In the genomic region with DNA sequence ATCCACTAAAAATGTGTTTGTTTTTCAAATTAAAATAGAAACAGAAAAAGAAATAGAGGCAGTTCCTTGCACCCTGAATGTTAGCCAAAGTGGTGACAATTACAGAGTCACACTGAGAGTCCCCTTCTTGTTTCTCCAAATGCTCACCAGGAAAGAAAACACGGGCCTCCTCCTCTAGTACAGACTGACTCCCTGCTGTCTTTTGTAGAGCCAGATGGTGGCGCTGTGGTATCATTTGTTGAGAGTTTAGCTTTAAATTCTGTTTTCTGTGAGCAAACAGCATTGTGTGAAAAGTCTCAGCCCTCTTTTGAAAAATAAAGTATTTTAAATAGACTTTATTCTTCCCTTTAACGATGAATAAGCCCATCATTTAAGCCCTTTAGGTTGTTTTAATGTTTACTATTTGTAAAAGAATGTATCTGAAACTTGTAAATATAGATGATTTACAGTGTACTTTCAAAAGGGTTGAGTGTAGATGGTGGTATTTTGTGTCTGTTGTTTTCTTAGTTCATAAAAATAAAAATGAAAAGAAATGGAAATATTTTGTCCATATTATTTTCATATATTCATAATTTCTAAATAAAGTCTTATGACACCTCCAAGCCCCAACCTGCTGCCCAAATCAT, we compare ENCODE assay signal across 8 cellular contexts. TPM values are rescaled to one million over a fixed set of nuclear protein-coding genes. Genes with fewer than 3 reads are reported as not detected.
DNase-seq lines count a peak whose midpoint lies in the region; ATAC-seq and TF ChIP-seq lines count a peak whose summit lies in the region.

No MANE protein-coding gene starts in this region.

- DNase-seq in CD1c-positive myeloid dendritic cell (ENCODE audit: extremely low spot score) (peak; percentile 68), NCI-H2029 treated with DMSO at 0.1 percent for 48 hours (lab: John Stamatoyannopoulos, UW) (peak; percentile 9), globus pallidus (ENCODE audit: low spot score) (peak; percentile 55), prostate gland (ENCODE audit: low spot score) (peak; percentile 32), immature natural killer cell (no peak)
- peak; percentile 32 for DNase-seq in activated CD4-positive, alpha-beta T cell treated with anti-CD3 and anti-CD28 coated beads, Interleukin-2, amount 10 ng/mL, durations not matched to agents 7 days and 5 days

- no peaks in the 10 kb centered on the region for H3K9me3 Mint-ChIP-seq in activated CD4-positive, alpha-beta T cell treated with anti-CD3 and anti-CD28 coated beads, Interleukin-2, amount 10 ng/mL, durations not matched to agents 7 days and 5 days
- H3K9me3 Mint-ChIP-seq in immature natural killer cell: peaks cover 0 to 3% (median 0%) of the 10 kb centered on the region in 6 donors

- no peak overlapping the region for H3K4me3 ChIP-seq in prostate gland

- no peaks in the 10 kb centered on the region for H3K36me3 ChIP-seq in prostate gland

- peak in 3 of 4 experiments; percentile 59 to 70 (median 67) for TF ChIP-seq CTCF in prostate gland (IDR thresholded peaks at IDR 0.05)

- no peaks in the 10 kb centered on the region for H3K36me3 Mint-ChIP-seq in activated CD4-positive, alpha-beta T cell treated with anti-CD3 and anti-CD28 coated beads, Interleukin-2, amount 10 ng/mL, durations not matched to agents 7 days and 5 days (ENCODE audit: low read depth)
- no peaks in the 10 kb centered on the region for H3K36me3 Mint-ChIP-seq in immature natural killer cell

- no peak for TF ChIP-seq POLR2A in prostate gland (IDR thresholded peaks at IDR 0.05)

- intact Hi-C loops in prostate gland (cut with DNase I): loop anchor here (5.0 kb wide), 1 partner anchor 336 kb away; no protein-coding TSS in a partner anchor

- no peaks in the 10 kb centered on the region for H3K4me1 ChIP-seq in prostate gland (replicated peaks)

- no peak overlapping the region for H3K27ac ChIP-seq in prostate gland

- no peaks in the 10 kb centered on the region for H3K27me3 ChIP-seq in prostate gland (replicated peaks; ENCODE audit: insufficient read depth)

- H3K27me3 Mint-ChIP-seq in activated CD4-positive, alpha-beta T cell treated with anti-CD3 and anti-CD28 coated beads, Interleukin-2, amount 10 ng/mL, durations not matched to agents 7 days and 5 days: no peaks in the 10 kb centered on the region
- no peaks in the 10 kb centered on the region for H3K27me3 Mint-ChIP-seq in immature natural killer cell (ENCODE audit: low read depth in 3 of 3)

- CTCF ChIA-PET in activated CD4-positive, alpha-beta T cell treated with anti-CD3 and anti-CD28 coated beads, Interleukin-2, amount 10 ng/mL, durations not matched to agents 7 days and 5 days (lab: Charles Lee): no interaction called here

- no peaks in the 10 kb centered on the region for H3K4me1 Mint-ChIP-seq in activated CD4-positive, alpha-beta T cell treated with anti-CD3 and anti-CD28 coated beads, Interleukin-2, amount 10 ng/mL, durations not matched to agents 7 days and 5 days
- H3K4me1 Mint-ChIP-seq in immature natural killer cell: no peaks in the 10 kb centered on the region

- POLR2A ChIA-PET in activated CD4-positive, alpha-beta T cell treated with anti-CD3 and anti-CD28 coated beads, Interleukin-2, amount 10 ng/mL, durations not matched to agents 7 days and 5 days (lab: Charles Lee): interaction anchor here (0.6 kb wide), 1 partner anchor 612 kb away, joined by 3 read pairs; no protein-coding TSS in a partner anchor

- H3K4me3 Mint-ChIP-seq in activated CD4-positive, alpha-beta T cell treated with anti-CD3 and anti-CD28 coated beads, Interleukin-2, amount 10 ng/mL, durations not matched to agents 7 days and 5 days: no peak overlapping the region
- H3K4me3 Mint-ChIP-seq in immature natural killer cell: no peak overlapping the region

- H3K27ac Mint-ChIP-seq in activated CD4-positive, alpha-beta T cell treated with anti-CD3 and anti-CD28 coated beads, Interleukin-2, amount 10 ng/mL, durations not matched to agents 7 days and 5 days: no peak overlapping the region
- no peak overlapping the region for H3K27ac Mint-ChIP-seq in immature natural killer cell

- H3K9me3 ChIP-seq in prostate gland: no peaks in the 10 kb centered on the region

- peak; percentile 87 for ATAC-seq in GM18511 (IDR thresholded peaks at IDR 0.05; ENCODE audit: unreplicated experiment)
- ATAC-seq in HG02943 (IDR thresholded peaks at IDR 0.05; ENCODE audit: low read depth, unreplicated experiment): peak; percentile 71

- 1% methylated on average over 3 of the region's 3 CpGs for WGBS in prostate gland

RNA-seq across cellular contexts. Expression of gene ATOH1, which starts 36.9 kb away (rescaled TPM):
- not detected for total RNA-seq in activated CD4-positive, alpha-beta T cell treated with anti-CD3 and anti-CD28 coated beads, Interleukin-2, amount 10 ng/mL, durations not matched to agents 7 days and 5 days
- not detected for total RNA-seq in prostate gland
- not detected for polyA plus RNA-seq in immature natural killer cell

Comparison
In these comparisons a context has a peak if more than half of its experiments do, and no peak if none do; other contexts are left out.
1. DNase-seq: peak in CD1c-positive myeloid dendritic cell (single experiment), NCI-H2029 treated with DMSO at 0.1 percent for 48 hours (single experiment), activated CD4-positive, alpha-beta T cell treated with anti-CD3 and anti-CD28 coated beads, Interleukin-2, amount 10 ng/mL, durations not matched to agents 7 days and 5 days (single experiment), globus pallidus (single experiment) and prostate gland (single experiment); none in immature natural killer cell (0 of 3).